ENCODE assay signal across 31 cellular contexts in the genomic region with DNA sequence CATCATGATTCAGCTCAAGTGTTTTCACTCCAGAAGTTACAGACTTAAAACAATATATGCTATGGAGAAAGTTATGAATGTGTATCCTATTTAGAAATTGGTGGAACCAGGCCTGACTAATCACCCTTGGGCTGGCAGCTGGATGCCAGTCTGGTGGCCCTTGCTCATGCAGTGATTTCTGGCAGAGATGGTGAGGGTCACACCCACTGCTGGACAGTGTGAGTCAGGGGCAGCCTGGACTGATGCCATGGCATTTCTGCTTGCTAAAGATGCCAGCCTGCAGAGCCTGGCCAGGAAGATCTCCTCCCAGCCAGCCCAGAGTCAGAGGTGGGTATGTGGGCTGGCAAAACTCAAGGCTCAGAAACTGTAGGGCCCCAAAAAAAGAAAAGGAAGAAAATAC.
"Had no signal": no experiment of that assay in that cellular context is flagged by ENCODE, and none has a peak within 500 bp of the region (broad histone marks: within the 10 kb centered on the region; RNA-seq: fewer than 3 reads in every experiment).

No MANE protein-coding gene starts in this region.

- DNase-seq: activated CD4-positive, alpha-beta T cell treated with anti-CD3 and anti-CD28 coated beads, Interleukin-2, amount 10 ng/mL, durations not matched to agents 24 days and 14 days; activated CD4-positive, alpha-beta T cell treated with anti-CD3 and anti-CD28 coated beads, Interleukin-2, amount 50 U/mL, for 48 hours; activated CD8-positive, alpha-beta T cell treated with anti-CD3 and anti-CD28 coated beads, Interleukin-2, amount 10 ng/mL, durations not matched to agents 7 days and 5 days; activated gamma-delta T cell treated with Interleukin-2 at 50 U/mL for 16 hours; activated naive CD4-positive, alpha-beta T cell treated with anti-CD3 and anti-CD28 coated beads for 36 hours; activated naive CD8-positive, alpha-beta T cell treated with anti-CD3 and anti-CD28 coated beads, Interleukin-2, amount 50 U/mL, for 24 hours; activated T-cell treated with anti-CD3 and anti-CD28 coated beads, Interleukin-2, amount 50 U/mL, for 24 hours; anterior cingulate cortex; central memory CD4-positive, alpha-beta T cell; Kasumi-1; KG1; MM.1S; MV-4-11; NCI-H1092; NCI-H1436 treated with DMSO at 0.1 percent for 48 hours; NCI-H1694 treated with DMSO at 0.1 percent for 48 hours; NCI-H2029; NCI-H510A; NCI-H526; NCI-H748 treated with DMSO at 0.1 percent for 48 hours; NK-92 treated with Interleukin-12 subunit alpha and Interleukin-12 subunit beta, amount 100 ng/mL, for 24 hours; PC-3; Right ventricle myocardium superior; SW 1271; T-helper 1 cell had no signal

- FAIRE-seq: RCC 7860, TTC549 had no signal

- H3K9me3 Mint-ChIP-seq: activated CD4-positive, alpha-beta T cell treated with anti-CD3 and anti-CD28 coated beads, Interleukin-2, amount 10 ng/mL, durations not matched to agents 24 days and 14 days; activated naive CD4-positive, alpha-beta T cell treated with anti-CD3 and anti-CD28 coated beads for 36 hours; activated naive CD8-positive, alpha-beta T cell treated with anti-CD3 and anti-CD28 coated beads, Interleukin-2, amount 50 U/mL, for 24 hours; activated T-cell treated with anti-CD3 and anti-CD28 coated beads, Interleukin-2, amount 50 U/mL, for 24 hours; brain had no signal

- ATAC-seq: activated CD8-positive, alpha-beta T cell treated with anti-CD3 and anti-CD28 coated beads, Interleukin-2, amount 10 ng/mL, durations not matched to agents 7 days and 5 days; activated naive CD8-positive, alpha-beta T cell treated with anti-CD3 and anti-CD28 coated beads, Interleukin-2, amount 50 U/mL, for 24 hours; PC-3 had no signal

- H3K36me3 Mint-ChIP-seq: activated naive CD8-positive, alpha-beta T cell; brain had no signal

- H3K4me1 Mint-ChIP-seq: activated CD4-positive, alpha-beta T cell treated with anti-CD3 and anti-CD28 coated beads, Interleukin-2, amount 10 ng/mL, durations not matched to agents 24 days and 14 days; activated naive CD8-positive, alpha-beta T cell treated with anti-CD3 and anti-CD28 coated beads, Interleukin-2, amount 50 U/mL, for 24 hours; brain had no signal

- H3K4me3 Mint-ChIP-seq: activated CD4-positive, alpha-beta T cell treated with anti-CD3 and anti-CD28 coated beads, Interleukin-2, amount 10 ng/mL, durations not matched to agents 24 days and 14 days; activated CD8-positive, alpha-beta T cell treated with anti-CD3 and anti-CD28 coated beads, Interleukin-2, amount 10 ng/mL, durations not matched to agents 7 days and 5 days; activated naive CD4-positive, alpha-beta T cell treated with anti-CD3 and anti-CD28 coated beads for 36 hours; activated naive CD8-positive, alpha-beta T cell; activated naive CD8-positive, alpha-beta T cell treated with anti-CD3 and anti-CD28 coated beads, Interleukin-2, amount 50 U/mL, for 24 hours; activated T-cell treated with anti-CD3 and anti-CD28 coated beads, Interleukin-2, amount 50 U/mL, for 24 hours; brain had no signal

- H3K27ac ChIP-seq: RWPE1 had no signal

- H3K27me3 Mint-ChIP-seq: activated CD4-positive, alpha-beta T cell treated with anti-CD3 and anti-CD28 coated beads, Interleukin-2, amount 10 ng/mL, durations not matched to agents 24 days and 14 days; activated naive CD8-positive, alpha-beta T cell; activated naive CD8-positive, alpha-beta T cell treated with anti-CD3 and anti-CD28 coated beads, Interleukin-2, amount 50 U/mL, for 24 hours; activated T-cell treated with anti-CD3 and anti-CD28 coated beads, Interleukin-2, amount 50 U/mL, for 24 hours; brain had no signal

- H3K27ac Mint-ChIP-seq: activated CD4-positive, alpha-beta T cell treated with anti-CD3 and anti-CD28 coated beads, Interleukin-2, amount 10 ng/mL, durations not matched to agents 24 days and 14 days; activated CD8-positive, alpha-beta T cell treated with anti-CD3 and anti-CD28 coated beads, Interleukin-2, amount 10 ng/mL, durations not matched to agents 7 days and 5 days; activated naive CD4-positive, alpha-beta T cell treated with anti-CD3 and anti-CD28 coated beads for 36 hours; activated naive CD8-positive, alpha-beta T cell; activated naive CD8-positive, alpha-beta T cell treated with anti-CD3 and anti-CD28 coated beads, Interleukin-2, amount 50 U/mL, for 24 hours; activated T-cell treated with anti-CD3 and anti-CD28 coated beads, Interleukin-2, amount 50 U/mL, for 24 hours; activated T-helper 2 cell treated with anti-CD3 and anti-CD28 coated beads, Interferon-gamma antibody, Interleukin-2, Interleukin-4, amounts not matched to agents 10 μg/mL and 5 μg/mL and 100 μg/mL, durations not matched to agents 14 hours and 24 hours and 36 hours; brain had no signal
